ENCODE assay signal across 8 cellular contexts in the genomic region with DNA sequence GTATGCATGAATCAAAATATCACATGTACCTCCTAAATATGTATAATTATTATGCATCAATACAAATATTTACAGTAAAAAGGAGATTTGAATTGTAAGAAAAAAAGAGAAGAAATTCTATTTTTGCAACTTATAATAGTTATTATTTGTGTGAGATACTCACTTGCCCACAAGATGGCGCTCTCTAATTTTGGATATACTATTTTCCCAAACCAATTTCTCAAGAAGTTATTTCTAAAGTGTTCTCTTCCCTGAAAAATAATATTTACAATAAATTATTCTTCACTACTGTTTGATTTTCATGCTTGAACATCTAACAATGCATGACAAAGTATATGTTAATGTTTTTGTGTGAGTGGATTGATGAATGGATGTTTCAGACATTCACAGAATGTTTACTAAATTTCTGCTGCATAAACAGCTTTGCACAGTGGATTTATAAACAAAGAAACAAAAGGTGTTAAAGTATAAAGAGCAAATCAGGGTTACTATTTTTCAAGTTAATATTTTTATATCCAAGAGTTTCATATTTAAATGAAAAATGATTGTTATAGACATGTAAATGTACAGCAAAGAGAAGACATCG.
DNase-seq lines count a peak whose midpoint lies in the region; ATAC-seq, FAIRE-seq and TF ChIP-seq lines count a peak whose summit lies in the region.

No MANE protein-coding gene starts in this region.

- no peaks in the 10 kb centered on the region for H3K36me3 Mint-ChIP-seq in type B pancreatic cell
- H3K36me3 Mint-ChIP-seq in activated CD4-positive, alpha-beta memory T cell treated with anti-CD3 and anti-CD28 coated beads, Interleukin-2, amount 10 ng/mL, durations not matched to agents 7 days and 5 days (ENCODE audit: low read depth): no peaks in the 10 kb centered on the region

- FAIRE-seq in frontal cortex (lab: Jason Lieb, UNC): peak; percentile 99

- no peaks in the 10 kb centered on the region; the same call in 1 of the 2 replicates for H3K27me3 ChIP-seq in BE2C

- no peak overlapping the region for H3K4me3 Mint-ChIP-seq in type B pancreatic cell
- H3K4me3 Mint-ChIP-seq in activated CD4-positive, alpha-beta memory T cell treated with anti-CD3 and anti-CD28 coated beads, Interleukin-2, amount 10 ng/mL, durations not matched to agents 7 days and 5 days: no peak overlapping the region

- no peak overlapping the region for H3K27ac Mint-ChIP-seq in type B pancreatic cell
- H3K27ac Mint-ChIP-seq in activated CD4-positive, alpha-beta memory T cell treated with anti-CD3 and anti-CD28 coated beads, Interleukin-2, amount 10 ng/mL, durations not matched to agents 7 days and 5 days: no peak overlapping the region

- in situ Hi-C loops in SK-MEL-5 (cut with HindIII; ENCODE audit: low pct_unique_long_range_greater_than_20kb, low sequenced_read_pairs): no loop called here

- H3K36me3 ChIP-seq in BE2C: no peaks in the 10 kb centered on the region

- H3K4me1 Mint-ChIP-seq in type B pancreatic cell (ENCODE audit: unreplicated experiment): peaks cover 15% of the 10 kb centered on the region
- no peaks in the 10 kb centered on the region for H3K4me1 Mint-ChIP-seq in activated CD4-positive, alpha-beta memory T cell treated with anti-CD3 and anti-CD28 coated beads, Interleukin-2, amount 10 ng/mL, durations not matched to agents 7 days and 5 days

- TF ChIP-seq CTCF in BE2C (IDR thresholded peaks at IDR 0.05; ENCODE audit: low read depth, low read length): peak; percentile 59
- peak; percentile 39; the same call in 2 of the 3 replicates for TF ChIP-seq CTCF in GM12872 (IDR thresholded peaks at IDR 0.05; ENCODE audit: insufficient read depth, low read depth, low read length)
- peak; percentile 91 for TF ChIP-seq CTCF in type B pancreatic cell (conservative IDR thresholded peaks at IDR 0.05)

- H3K27me3 Mint-ChIP-seq in type B pancreatic cell: no peaks in the 10 kb centered on the region
- H3K27me3 Mint-ChIP-seq in activated CD4-positive, alpha-beta memory T cell treated with anti-CD3 and anti-CD28 coated beads, Interleukin-2, amount 10 ng/mL, durations not matched to agents 7 days and 5 days: peaks cover 17% of the 10 kb centered on the region

- peak; percentile 22 for DNase-seq in BE2C
- peak; percentile 40 for DNase-seq in SK-MEL-5 (ENCODE audit: low read depth, low spot score)
- DNase-seq in frontal cortex (ENCODE audit: low spot score in 2 of 2): no peak
- DNase-seq in type B pancreatic cell (ENCODE audit: extremely low spot score, unreplicated experiment): no peak
- no peak for DNase-seq in activated CD4-positive, alpha-beta memory T cell treated with anti-CD3 and anti-CD28 coated beads, Interleukin-2, amount 10 ng/mL, durations not matched to agents 7 days and 5 days
- DNase-seq in NCI-H1048 (lab: John Stamatoyannopoulos, UW): no peak

- CTCF ChIA-PET in activated CD4-positive, alpha-beta memory T cell treated with anti-CD3 and anti-CD28 coated beads, Interleukin-2, amount 10 ng/mL, durations not matched to agents 7 days and 5 days (lab: Charles Lee): interaction anchor here (1.1 to 4.7 kb wide), 7 partner anchors 10 to 410 kb away, joined by 3 to 19 read pairs (median 7); no protein-coding TSS in a partner anchor

- no peak overlapping the region for H3K4me3 ChIP-seq in BE2C (ENCODE audit: low read depth, low read length)

- POLR2A ChIA-PET in activated CD4-positive, alpha-beta memory T cell treated with anti-CD3 and anti-CD28 coated beads, Interleukin-2, amount 10 ng/mL, durations not matched to agents 7 days and 5 days (lab: Charles Lee): interaction anchor here (0.7 kb wide), 1 partner anchor 403 kb away, joined by 3 read pairs; no protein-coding TSS in a partner anchor

- H3K9me3 ChIP-seq in BE2C: no peaks in the 10 kb centered on the region

- H3K4me1 ChIP-seq in BE2C: no peaks in the 10 kb centered on the region; the same call in 1 of the 2 replicates

- no peak for ATAC-seq in GM18870 (IDR thresholded peaks at IDR 0.05; ENCODE audit: unreplicated experiment)

- H3K9me3 Mint-ChIP-seq in type B pancreatic cell: no peaks in the 10 kb centered on the region
- no peaks in the 10 kb centered on the region for H3K9me3 Mint-ChIP-seq in activated CD4-positive, alpha-beta memory T cell treated with anti-CD3 and anti-CD28 coated beads, Interleukin-2, amount 10 ng/mL, durations not matched to agents 7 days and 5 days

Comparison
In these comparisons a context has a peak if more than half of its experiments do, and no peak if none do; other contexts are left out.
1. DNase-seq: peak in BE2C (single experiment) and SK-MEL-5 (single experiment); none in frontal cortex (0 of 2), type B pancreatic cell (single experiment), activated CD4-positive, alpha-beta memory T cell treated with anti-CD3 and anti-CD28 coated beads, Interleukin-2, amount 10 ng/mL, durations not matched to agents 7 days and 5 days (single experiment) and NCI-H1048 (single experiment).
2. CTCF ChIP-seq: peak in every context shown above with its lines; median percentile 91 in type B pancreatic cell; 59 in BE2C; 39 in GM12872.